In the genomic region with DNA sequence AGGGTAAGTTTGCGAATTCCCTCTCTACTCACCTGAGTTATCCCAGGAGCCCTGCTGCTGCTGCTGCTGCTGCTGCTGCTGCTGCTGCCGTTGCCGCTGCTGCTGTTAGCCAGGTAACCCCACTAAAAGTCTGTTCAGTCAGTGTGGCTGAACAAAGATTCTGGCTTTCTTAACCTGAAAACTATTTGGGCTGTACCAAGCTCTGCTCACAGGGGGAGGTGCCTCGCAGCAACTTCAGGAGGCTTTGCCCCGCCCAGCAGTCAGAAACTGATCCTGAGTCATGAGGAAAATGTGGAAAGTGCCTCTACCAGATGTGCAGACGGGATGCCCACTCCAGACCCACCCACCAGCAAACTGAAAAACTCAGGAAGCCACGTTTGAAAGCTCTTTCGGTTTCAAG, we compare ENCODE assay signal across 1 cellular context.
A peak's percentile ranks its signal among the peaks of the same experiment; 100 is the strongest.
TF ChIP-seq lines count a peak whose summit lies in the region.

A gene with protein sequence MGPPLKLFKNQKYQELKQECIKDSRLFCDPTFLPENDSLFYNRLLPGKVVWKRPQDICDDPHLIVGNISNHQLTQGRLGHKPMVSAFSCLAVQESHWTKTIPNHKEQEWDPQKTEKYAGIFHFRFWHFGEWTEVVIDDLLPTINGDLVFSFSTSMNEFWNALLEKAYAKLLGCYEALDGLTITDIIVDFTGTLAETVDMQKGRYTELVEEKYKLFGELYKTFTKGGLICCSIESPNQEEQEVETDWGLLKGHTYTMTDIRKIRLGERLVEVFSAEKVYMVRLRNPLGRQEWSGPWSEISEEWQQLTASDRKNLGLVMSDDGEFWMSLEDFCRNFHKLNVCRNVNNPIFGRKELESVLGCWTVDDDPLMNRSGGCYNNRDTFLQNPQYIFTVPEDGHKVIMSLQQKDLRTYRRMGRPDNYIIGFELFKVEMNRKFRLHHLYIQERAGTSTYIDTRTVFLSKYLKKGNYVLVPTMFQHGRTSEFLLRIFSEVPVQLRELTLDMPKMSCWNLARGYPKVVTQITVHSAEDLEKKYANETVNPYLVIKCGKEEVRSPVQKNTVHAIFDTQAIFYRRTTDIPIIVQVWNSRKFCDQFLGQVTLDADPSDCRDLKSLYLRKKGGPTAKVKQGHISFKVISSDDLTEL (minus strand): TSS at position 145 of the 400 bp plus-strand sequence. CDS start 6,547 bp downstream, outside the sequence.

TF ChIP-seq in HepG2, 621 proteins besides CTCF, POLR2A, EP300 and RAD21:
- TF ChIP-seq, protein P1, sequence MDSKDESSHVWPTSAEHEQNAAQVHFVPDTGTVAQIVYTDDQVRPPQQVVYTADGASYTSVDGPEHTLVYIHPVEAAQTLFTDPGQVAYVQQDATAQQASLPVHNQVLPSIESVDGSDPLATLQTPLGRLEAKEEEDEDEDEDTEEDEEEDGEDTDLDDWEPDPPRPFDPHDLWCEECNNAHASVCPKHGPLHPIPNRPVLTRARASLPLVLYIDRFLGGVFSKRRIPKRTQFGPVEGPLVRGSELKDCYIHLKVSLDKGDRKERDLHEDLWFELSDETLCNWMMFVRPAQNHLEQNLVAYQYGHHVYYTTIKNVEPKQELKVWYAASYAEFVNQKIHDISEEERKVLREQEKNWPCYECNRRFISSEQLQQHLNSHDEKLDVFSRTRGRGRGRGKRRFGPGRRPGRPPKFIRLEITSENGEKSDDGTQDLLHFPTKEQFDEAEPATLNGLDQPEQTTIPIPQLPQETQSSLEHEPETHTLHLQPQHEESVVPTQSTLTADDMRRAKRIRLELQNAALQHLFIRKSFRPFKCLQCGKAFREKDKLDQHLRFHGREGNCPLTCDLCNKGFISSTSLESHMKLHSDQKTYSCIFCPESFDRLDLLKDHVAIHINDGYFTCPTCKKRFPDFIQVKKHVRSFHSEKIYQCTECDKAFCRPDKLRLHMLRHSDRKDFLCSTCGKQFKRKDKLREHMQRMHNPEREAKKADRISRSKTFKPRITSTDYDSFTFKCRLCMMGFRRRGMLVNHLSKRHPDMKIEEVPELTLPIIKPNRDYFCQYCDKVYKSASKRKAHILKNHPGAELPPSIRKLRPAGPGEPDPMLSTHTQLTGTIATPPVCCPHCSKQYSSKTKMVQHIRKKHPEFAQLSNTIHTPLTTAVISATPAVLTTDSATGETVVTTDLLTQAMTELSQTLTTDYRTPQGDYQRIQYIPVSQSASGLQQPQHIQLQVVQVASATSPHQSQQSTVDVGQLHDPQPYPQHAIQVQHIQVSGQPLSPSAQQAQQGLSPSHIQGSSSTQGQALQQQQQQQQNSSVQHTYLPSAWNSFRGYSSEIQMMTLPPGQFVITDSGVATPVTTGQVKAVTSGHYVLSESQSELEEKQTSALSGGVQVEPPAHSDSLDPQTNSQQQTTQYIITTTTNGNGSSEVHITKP (CRISPR knock-in tag; IDR thresholded peaks at IDR 0.05; ENCODE audit: low read depth), result peak; percentile 77
- TF ChIP-seq GTF3A (CRISPR knock-in tag; conservative IDR thresholded peaks at IDR 0.05) (no peak), TRIM24 (CRISPR knock-in tag; IDR thresholded peaks at IDR 0.05) (no peak), POLR2G (IDR thresholded peaks at IDR 0.05; ENCODE audit: low read depth, low read length) (no peak), ZKSCAN8 (CRISPR knock-in tag; IDR thresholded peaks at IDR 0.05; ENCODE audit: borderline replicate concordance) (no peak)
- TF ChIP-seq, protein P2, sequence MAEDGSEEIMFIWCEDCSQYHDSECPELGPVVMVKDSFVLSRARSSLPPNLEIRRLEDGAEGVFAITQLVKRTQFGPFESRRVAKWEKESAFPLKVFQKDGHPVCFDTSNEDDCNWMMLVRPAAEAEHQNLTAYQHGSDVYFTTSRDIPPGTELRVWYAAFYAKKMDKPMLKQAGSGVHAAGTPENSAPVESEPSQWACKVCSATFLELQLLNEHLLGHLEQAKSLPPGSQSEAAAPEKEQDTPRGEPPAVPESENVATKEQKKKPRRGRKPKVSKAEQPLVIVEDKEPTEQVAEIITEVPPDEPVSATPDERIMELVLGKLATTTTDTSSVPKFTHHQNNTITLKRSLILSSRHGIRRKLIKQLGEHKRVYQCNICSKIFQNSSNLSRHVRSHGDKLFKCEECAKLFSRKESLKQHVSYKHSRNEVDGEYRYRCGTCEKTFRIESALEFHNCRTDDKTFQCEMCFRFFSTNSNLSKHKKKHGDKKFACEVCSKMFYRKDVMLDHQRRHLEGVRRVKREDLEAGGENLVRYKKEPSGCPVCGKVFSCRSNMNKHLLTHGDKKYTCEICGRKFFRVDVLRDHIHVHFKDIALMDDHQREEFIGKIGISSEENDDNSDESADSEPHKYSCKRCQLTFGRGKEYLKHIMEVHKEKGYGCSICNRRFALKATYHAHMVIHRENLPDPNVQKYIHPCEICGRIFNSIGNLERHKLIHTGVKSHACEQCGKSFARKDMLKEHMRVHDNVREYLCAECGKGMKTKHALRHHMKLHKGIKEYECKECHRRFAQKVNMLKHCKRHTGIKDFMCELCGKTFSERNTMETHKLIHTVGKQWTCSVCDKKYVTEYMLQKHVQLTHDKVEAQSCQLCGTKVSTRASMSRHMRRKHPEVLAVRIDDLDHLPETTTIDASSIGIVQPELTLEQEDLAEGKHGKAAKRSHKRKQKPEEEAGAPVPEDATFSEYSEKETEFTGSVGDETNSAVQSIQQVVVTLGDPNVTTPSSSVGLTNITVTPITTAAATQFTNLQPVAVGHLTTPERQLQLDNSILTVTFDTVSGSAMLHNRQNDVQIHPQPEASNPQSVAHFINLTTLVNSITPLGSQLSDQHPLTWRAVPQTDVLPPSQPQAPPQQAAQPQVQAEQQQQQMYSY (CRISPR knock-in tag; IDR thresholded peaks at IDR 0.05), result 0 out of 2 replicates have a peak, but pooled peaks have one; percentile 34
TF ChIP-seq in HepG2: peak in this region for 2.
